In genomic region chr14:23071975-23072539, GRCh38 we compare ENCODE assay signal across 6 cellular contexts. TPM values are rescaled to one million over a fixed set of nuclear protein-coding genes. Genes with fewer than 3 reads are reported as not detected.
DNase-seq lines count a peak whose midpoint lies in the region; ATAC-seq and TF ChIP-seq lines count a peak whose summit lies in the region.

No MANE protein-coding gene starts in this region.

- H3K36me3 ChIP-seq in body of pancreas (replicated peaks in 1 of 2; ENCODE audit: insufficient read depth in 1 of 2, low read depth in 2 of 2) = peaks cover 0 to 29% of the 10 kb centered on the region in 2 donors

- H3K23ac ChIP-seq in H9 (ENCODE audit: insufficient read length, low read depth, low read length) = no peak overlapping the region

- WGBS in H9 (ENCODE audit: extremely low coverage, insufficient read length, low lambda C conversion rate) = no CpG with 5 or more reads among the region's 5 CpGs
- WGBS in body of pancreas, 2 donors = 26 to 33% methylated on average over 5 of the region's 5 CpGs

- H4K91ac ChIP-seq in H9 (ENCODE audit: insufficient read length, low read depth, low read length) = no peak overlapping the region

- no peak for TF ChIP-seq CTCF in H9 (conservative IDR thresholded peaks at IDR 0.05)
- no peak for TF ChIP-seq CTCF in body of pancreas (IDR thresholded peaks at IDR 0.05)

- no peak overlapping the region for H2BK12ac ChIP-seq in H9 (ENCODE audit: insufficient read length, low read depth, low read length)

- no peak overlapping the region for H4K5ac ChIP-seq in H9 (ENCODE audit: insufficient read length, low read depth, low read length)

- H3K18ac ChIP-seq in H9 (ENCODE audit: insufficient read length, low read depth, low read length) = no peak overlapping the region

- H3K14ac ChIP-seq in H9 (ENCODE audit: insufficient read depth, low read length) = no peak overlapping the region

- H3K4ac ChIP-seq in H9 (ENCODE audit: low read depth, low read length) = no peak overlapping the region

- H3K4me1 Mint-ChIP-seq in H9 = peaks cover 35 to 43% of the 10 kb centered on the region in 2 experiments
- peaks cover 29 to 30% of the 10 kb centered on the region in 2 donors for H3K4me1 Mint-ChIP-seq in natural killer cell treated with Interleukin-12 subunit alpha and Interleukin-12 subunit beta and Interleukin-15 and Interleukin-18, amount 100 ng/mL, for 72 hours (ENCODE audit: low read depth in 2 of 2)

- no peak overlapping the region for H3K4me3 ChIP-seq in body of pancreas

- intact Hi-C loops in body of pancreas (cut with DNase I) = no loop called here

- TF ChIP-seq POLR2A in body of pancreas (IDR thresholded peaks at IDR 0.05) = no peak

- H3K4me2 ChIP-seq in H9 (ENCODE audit: insufficient read depth, insufficient read length, low read length) = peak overlapping the region; percentile 98

- no peaks in the 10 kb centered on the region for H3K9me3 ChIP-seq in H9 (ENCODE audit: control insufficient read depth, low read depth, low read length)
- no peaks in the 10 kb centered on the region for H3K9me3 ChIP-seq in body of pancreas

- peak overlapping the region; percentile 98 to 100 (median 98) for H3K27ac Mint-ChIP-seq in H9
- H3K27ac Mint-ChIP-seq in natural killer cell treated with Interleukin-12 subunit alpha and Interleukin-12 subunit beta and Interleukin-15 and Interleukin-18, amount 100 ng/mL, for 72 hours = peak overlapping the region; percentile 85 to 98

- no peaks in the 10 kb centered on the region for H3K9me3 Mint-ChIP-seq in H9
- H3K9me3 Mint-ChIP-seq in natural killer cell treated with Interleukin-12 subunit alpha and Interleukin-12 subunit beta and Interleukin-15 and Interleukin-18, amount 100 ng/mL, for 72 hours = no peaks in the 10 kb centered on the region

- H2BK20ac ChIP-seq in H9 (ENCODE audit: low read depth, low read length, poor library complexity, severe bottlenecking) = no peak overlapping the region

- no peak overlapping the region for H2BK5ac ChIP-seq in H9 (ENCODE audit: insufficient read length, low read length)

- ATAC-seq in body of pancreas = no peak
- no peak for ATAC-seq in natural killer cell treated with Interleukin-12 subunit alpha and Interleukin-12 subunit beta and Interleukin-15 and Interleukin-18, amount 100 ng/mL, for 72 hours
- ATAC-seq in HG03432 (IDR thresholded peaks at IDR 0.05; ENCODE audit: unreplicated experiment) = no peak

- DNase-seq in H9 = peak; percentile 71
- no peak for DNase-seq in body of pancreas
- DNase-seq in natural killer cell treated with Interleukin-12 subunit alpha and Interleukin-12 subunit beta and Interleukin-15 and Interleukin-18, amount 100 ng/mL, for 72 hours (ENCODE audit: low spot score) = no peak
- DNase-seq in NCI-H2107 treated with DMSO at 0.1 percent for 48 hours (lab: John Stamatoyannopoulos, UW; ENCODE audit: unreplicated experiment) = no peak
- DNase-seq in inferior parietal cortex (ENCODE audit: extremely low spot score) = no peak

- no peak overlapping the region for H3K27ac ChIP-seq in H9 (ENCODE audit: insufficient read length, low read depth, low read length)
- H3K27ac ChIP-seq in body of pancreas = peak overlapping the region; percentile 41 to 86 (median 72)

- H3K27me3 Mint-ChIP-seq in H9 (ENCODE audit: low read depth) = no peaks in the 10 kb centered on the region; the same call in 1 of the 2 replicates
- H3K27me3 Mint-ChIP-seq in natural killer cell treated with Interleukin-12 subunit alpha and Interleukin-12 subunit beta and Interleukin-15 and Interleukin-18, amount 100 ng/mL, for 72 hours = no peaks in the 10 kb centered on the region

- peaks cover 12% of the 10 kb centered on the region for H3K23me2 ChIP-seq in H9 (ENCODE audit: insufficient read length, low read depth, low read length, poor library complexity, severe bottlenecking)

- no peak overlapping the region for H3T11ph ChIP-seq in H9 (ENCODE audit: low read length)

- H3K27me3 ChIP-seq in H9 (ENCODE audit: insufficient read depth, low read length) = no peaks in the 10 kb centered on the region
- H3K27me3 ChIP-seq in body of pancreas = no peaks in the 10 kb centered on the region

- H2AK5ac ChIP-seq in H9 (ENCODE audit: insufficient read length, low read length) = no peak overlapping the region

- H2BK120ac ChIP-seq in H9 (ENCODE audit: low read depth, low read length, poor library complexity, severe bottlenecking) = no peak overlapping the region

- H3K79me1 ChIP-seq in H9 (ENCODE audit: insufficient read depth, low read depth, low read length, poor library complexity, severe bottlenecking) = peaks cover 9% of the 10 kb centered on the region

- H2AFZ ChIP-seq in H9 (ENCODE audit: low read length) = no peak overlapping the region

- H3K4me1 ChIP-seq in H9 (ENCODE audit: insufficient read depth, low read length) (0 out of 2 replicates have a peak, but pooled peaks cover 3% of the 10 kb centered on the region), body of pancreas (peaks cover 28% of the 10 kb centered on the region)

- peaks cover 5% of the 10 kb centered on the region; the same call in 1 of the 2 replicates for H3K79me2 ChIP-seq in H9 (ENCODE audit: insufficient read depth, low read length)

- H3K56ac ChIP-seq in H9 (ENCODE audit: insufficient read length, low read depth, low read length) = no peak overlapping the region

- H4K20me1 ChIP-seq in H9 (ENCODE audit: control insufficient read depth, insufficient read depth, insufficient read length) = peaks cover 3% of the 10 kb centered on the region

- H4K8ac ChIP-seq in H9 (replicated peaks; ENCODE audit: insufficient read length, low read depth, low read length) = no peak overlapping the region

- H3K36me3 Mint-ChIP-seq in H9 (ENCODE audit: insufficient read depth in 1 of 3, low read depth in 3 of 3) = peaks cover 34 to 82% (median 70%) of the 10 kb centered on the region in 3 experiments; a peak in 6 of 7 replicates
- peaks cover 6% of the 10 kb centered on the region for H3K36me3 Mint-ChIP-seq in natural killer cell treated with Interleukin-12 subunit alpha and Interleukin-12 subunit beta and Interleukin-15 and Interleukin-18, amount 100 ng/mL, for 72 hours

- peak overlapping the region; percentile 87 to 99 for H3K4me3 Mint-ChIP-seq in H9
- H3K4me3 Mint-ChIP-seq in natural killer cell treated with Interleukin-12 subunit alpha and Interleukin-12 subunit beta and Interleukin-15 and Interleukin-18, amount 100 ng/mL, for 72 hours = peak overlapping the region; percentile 97

- no peak overlapping the region for H3K9ac ChIP-seq in H9 (ENCODE audit: extremely low read depth, insufficient read length, low read length)

- H2BK15ac ChIP-seq in H9 (ENCODE audit: low read depth, low read length) = no peak overlapping the region

RNA-seq across cellular contexts. Expression of gene CDH24, which starts 14.7 kb away (rescaled TPM):
- total RNA-seq in H9 (2021) (16.7 and 16.9 TPM in 2 replicates), body of pancreas (1 to 10 TPM; 4.9 to 9.9 TPM)
- total RNA-seq in natural killer cell treated with Interleukin-12 subunit alpha and Interleukin-12 subunit beta and Interleukin-15 and Interleukin-18, amount 100 ng/mL, for 72 hours = 1 to 10 TPM in 1 of 2 donors, under 1 TPM in 1; 0.73 to 1.0 TPM

RNA-seq across cellular contexts. Expression of gene ACIN1, which starts 22.9 kb away (rescaled TPM):
- total RNA-seq in H9 (2021) (314 and 333 TPM in 2 replicates), body of pancreas (100 to 1,000 TPM in 1 of 2 donors, 10 to 100 TPM in 1; 91.6 to 110 TPM)
- total RNA-seq in natural killer cell treated with Interleukin-12 subunit alpha and Interleukin-12 subunit beta and Interleukin-15 and Interleukin-18, amount 100 ng/mL, for 72 hours = 100 to 1,000 TPM; 186 to 250 TPM

RNA-seq across cellular contexts. Expression of gene C14orf119, which starts 23.2 kb away (rescaled TPM):
- total RNA-seq in H9 (2021) (65.1 and 66.9 TPM in 2 replicates), body of pancreas (1 to 10 TPM; 3.6 to 7.0 TPM)
- 10 to 100 TPM; 41.2 to 55.2 TPM for total RNA-seq in natural killer cell treated with Interleukin-12 subunit alpha and Interleukin-12 subunit beta and Interleukin-15 and Interleukin-18, amount 100 ng/mL, for 72 hours

RNA-seq across cellular contexts. Expression of gene PSMB11, which starts 30.0 kb away (rescaled TPM):
- total RNA-seq in H9 (2021) = not detected in 2 replicates
- not detected for total RNA-seq in body of pancreas
- total RNA-seq in natural killer cell treated with Interleukin-12 subunit alpha and Interleukin-12 subunit beta and Interleukin-15 and Interleukin-18, amount 100 ng/mL, for 72 hours = not detected

RNA-seq across cellular contexts. Expression of gene CIROP, which starts 32.7 kb away (rescaled TPM):
- not detected in 2 replicates for total RNA-seq in H9 (2021)
- not detected for total RNA-seq in body of pancreas
- total RNA-seq in natural killer cell treated with Interleukin-12 subunit alpha and Interleukin-12 subunit beta and Interleukin-15 and Interleukin-18, amount 100 ng/mL, for 72 hours = not detected
